Comparison of ENCODE assay signal across 8 cellular contexts in genomic region chr12:47397664-47398281, GRCh38.
DNase-seq lines count a peak whose midpoint lies in the region; ATAC-seq, FAIRE-seq and TF ChIP-seq lines count a peak whose summit lies in the region.

No MANE protein-coding gene starts in this region.

- H3K36me3 Mint-ChIP-seq in GM23338 (ENCODE audit: low read depth), result peaks cover 14% of the 10 kb centered on the region; the same call in 2 of the 3 replicates
- peaks cover 48% of the 10 kb centered on the region for H3K36me3 Mint-ChIP-seq in stimulated activated naive CD8-positive, alpha-beta T cell treated with anti-CD3 and anti-CD28 coated beads, Interleukin-15, Interleukin-2, amounts not matched to agents 100 ng/mL and 50 ng/mL, for 24 hours (ENCODE audit: low read depth)

- ATAC-seq in GM23338, result peak; percentile 69
- ATAC-seq in gastroesophageal sphincter, result peak; percentile 46

- WGBS in gastroesophageal sphincter (ENCODE audit: low coverage in 1 of 2), 2 donors, result 46 to 48% methylated on average over 2 of the region's 4 CpGs

- no peaks in the 10 kb centered on the region for H4K20me1 ChIP-seq in GM23338 (replicated peaks; ENCODE audit: insufficient read depth)

- no peaks in the 10 kb centered on the region for H3K79me2 ChIP-seq in GM23338 (replicated peaks; ENCODE audit: insufficient read depth)

- H3K27me3 Mint-ChIP-seq in GM23338 (ENCODE audit: insufficient read depth, low read depth, poor library complexity), result peaks cover 2% of the 10 kb centered on the region
- no peaks in the 10 kb centered on the region for H3K27me3 Mint-ChIP-seq in stimulated activated naive CD8-positive, alpha-beta T cell treated with anti-CD3 and anti-CD28 coated beads, Interleukin-15, Interleukin-2, amounts not matched to agents 100 ng/mL and 50 ng/mL, for 24 hours

- peak overlapping the region; percentile 0; the same call in 1 of the 2 replicates for H2AFZ ChIP-seq in GM23338

- H3K27me3 ChIP-seq in GM23338 (ENCODE audit: insufficient read depth), result no peaks in the 10 kb centered on the region
- H3K27me3 ChIP-seq in gastroesophageal sphincter, result no peaks in the 10 kb centered on the region

- H3K4me3 Mint-ChIP-seq in GM23338, result no peak overlapping the region
- peak overlapping the region; percentile 44 for H3K4me3 Mint-ChIP-seq in stimulated activated naive CD8-positive, alpha-beta T cell treated with anti-CD3 and anti-CD28 coated beads, Interleukin-15, Interleukin-2, amounts not matched to agents 100 ng/mL and 50 ng/mL, for 24 hours

- no peak overlapping the region for H3K4me3 ChIP-seq in GM23338
- no peak overlapping the region for H3K4me3 ChIP-seq in gastroesophageal sphincter

- no peak for TF ChIP-seq EP300 in gastroesophageal sphincter (IDR thresholded peaks at IDR 0.05)

- no peak for TF ChIP-seq POLR2A in gastroesophageal sphincter (IDR thresholded peaks at IDR 0.05)

- TF ChIP-seq CTCF in GM23338 (conservative IDR thresholded peaks at IDR 0.05; ENCODE audit: low read depth in 2 of 2), result peak; percentile 63 to 68
- TF ChIP-seq CTCF in gastroesophageal sphincter (IDR thresholded peaks at IDR 0.05), result peak in 1 of 4 experiments; percentile 37

- H3K27ac Mint-ChIP-seq in GM23338, result no peak overlapping the region
- H3K27ac Mint-ChIP-seq in stimulated activated naive CD8-positive, alpha-beta T cell treated with anti-CD3 and anti-CD28 coated beads, Interleukin-15, Interleukin-2, amounts not matched to agents 100 ng/mL and 50 ng/mL, for 24 hours, result peak overlapping the region; percentile 97

- H3K9me3 Mint-ChIP-seq in GM23338, result peaks cover 18% of the 10 kb centered on the region
- peaks cover 13% of the 10 kb centered on the region for H3K9me3 Mint-ChIP-seq in stimulated activated naive CD8-positive, alpha-beta T cell treated with anti-CD3 and anti-CD28 coated beads, Interleukin-15, Interleukin-2, amounts not matched to agents 100 ng/mL and 50 ng/mL, for 24 hours

- 0 out of 2 replicates have a peak, but pooled peaks cover 6% of the 10 kb centered on the region for H3K9me2 ChIP-seq in GM23338 (ENCODE audit: insufficient read depth)

- H3K4me2 ChIP-seq in GM23338, result no peak overlapping the region

- DNase-seq in ELF-1 (ENCODE audit: low read depth, low spot score) (peak; percentile 66), GM23338 (ENCODE audit: low spot score) (peak; percentile 45), NCI-H69 (lab: John Stamatoyannopoulos, UW) (peak; percentile 77), frontal cortex (ENCODE audit: low spot score in 2 of 2) (no peak), NCI-H2196 (lab: John Stamatoyannopoulos, UW; ENCODE audit: unreplicated experiment) (no peak)
- DNase-seq in activated T-cell treated with anti-CD3 and anti-CD28 coated beads, Interleukin-2, amount 50 U/mL, for 48 hours, result peak; percentile 59 to 61

- no peaks in the 10 kb centered on the region for H3F3A ChIP-seq in GM23338 (replicated peaks; ENCODE audit: low read depth)

- no peak overlapping the region for H3K27ac ChIP-seq in GM23338 (ENCODE audit: low read depth)
- no peak overlapping the region for H3K27ac ChIP-seq in gastroesophageal sphincter

- H3K36me3 ChIP-seq in GM23338 (ENCODE audit: insufficient read depth), result no peaks in the 10 kb centered on the region; the same call in 1 of the 2 replicates
- no peaks in the 10 kb centered on the region for H3K36me3 ChIP-seq in gastroesophageal sphincter

- H3K4me1 Mint-ChIP-seq in GM23338, result peaks cover 2% of the 10 kb centered on the region; the same call in 1 of the 3 replicates
- peaks cover 97% of the 10 kb centered on the region for H3K4me1 Mint-ChIP-seq in stimulated activated naive CD8-positive, alpha-beta T cell treated with anti-CD3 and anti-CD28 coated beads, Interleukin-15, Interleukin-2, amounts not matched to agents 100 ng/mL and 50 ng/mL, for 24 hours (ENCODE audit: low read depth)

- H3K4me1 ChIP-seq in GM23338 (ENCODE audit: insufficient read depth) (peaks cover 7% of the 10 kb centered on the region), gastroesophageal sphincter (no peaks in the 10 kb centered on the region)

- no peak for FAIRE-seq in frontal cortex (lab: Jason Lieb, UNC)

- H3K9me3 ChIP-seq in gastroesophageal sphincter, result peaks cover 0 to 11% (median 0%) of the 10 kb centered on the region in 3 donors

TF ChIP-seq in GM23338, 12 proteins besides CTCF, POLR2A, EP300 and RAD21 (continues in another document):
- TF ChIP-seq POLR2AphosphoS5 (IDR thresholded peaks at IDR 0.05; ENCODE audit: low read depth) (no peak), EZH2 (IDR thresholded peaks at IDR 0.05; ENCODE audit: low read depth, unreplicated experiment) (no peak), ZNF331 (CRISPR knock-in tag; IDR thresholded peaks at IDR 0.05; ENCODE audit: low read depth) (no peak), CREB1 (CRISPR knock-in tag; IDR thresholded peaks at IDR 0.05; ENCODE audit: low read depth) (no peak), STAT1 (IDR thresholded peaks at IDR 0.05; ENCODE audit: unreplicated experiment) (no peak), ZNF462 (CRISPR knock-in tag; IDR thresholded peaks at IDR 0.05) (no peak)

Comparison
In these comparisons a context has a peak if more than half of its experiments do, and no peak if none do; other contexts are left out.
1. DNase-seq: peak in ELF-1 (single experiment), GM23338 (single experiment), NCI-H69 (single experiment) and activated T-cell treated with anti-CD3 and anti-CD28 coated beads, Interleukin-2, amount 50 U/mL, for 48 hours (2 of 2); none in frontal cortex (0 of 2) and NCI-H2196 (single experiment).